ENCODE assay signal across 21 cellular contexts in genomic region chr6:44771647-44772415, GRCh38.
A peak's percentile ranks its signal among the peaks of the same experiment; 100 is the strongest.
DNase-seq lines count a peak whose midpoint lies in the region; ATAC-seq, FAIRE-seq and TF ChIP-seq lines count a peak whose summit lies in the region.
"Had no signal": no experiment of that assay in that cellular context is flagged by ENCODE, and none has a peak within 500 bp of the region (broad histone marks: within the 10 kb centered on the region; RNA-seq: fewer than 3 reads in every experiment).

No MANE protein-coding gene starts in this region.

- H3K36me3 ChIP-seq in KOPT-K1 (ENCODE audit: insufficient read depth, low read length) (no peaks in the 10 kb centered on the region), GM12878 (ENCODE audit: control insufficient read depth in 2 of 2, insufficient read depth in 2 of 2, low read length in 1 of 2) (no peaks in the 10 kb centered on the region), lower lobe of right lung (no peaks in the 10 kb centered on the region), ovary (no peaks in the 10 kb centered on the region)
- H3K36me3 ChIP-seq: Peyer's patch, tibial nerve had no signal

- H3K9me3 ChIP-seq in KOPT-K1 (ENCODE audit: insufficient read depth, low read length, poor library complexity, severe bottlenecking) (peaks cover 11% of the 10 kb centered on the region), GM12878 (replicated peaks; ENCODE audit: control insufficient read depth, insufficient read depth, low read length) (peaks cover 2% of the 10 kb centered on the region; the same call in 1 of the 3 replicates), lower lobe of right lung (no peaks in the 10 kb centered on the region), ovary (no peaks in the 10 kb centered on the region)
- H3K9me3 ChIP-seq: A549, Peyer's patch, tibial nerve had no signal

- H3K4me1 ChIP-seq in GM12878 (ENCODE audit: control insufficient read depth, insufficient read depth, low read length) = no peaks in the 10 kb centered on the region
- H3K4me1 ChIP-seq in lower lobe of right lung = no peaks in the 10 kb centered on the region
- H3K4me1 ChIP-seq in ovary (ENCODE audit: insufficient read depth) = no peaks in the 10 kb centered on the region
- H3K4me1 ChIP-seq: A549, Peyer's patch, tibial nerve had no signal

- DNase-seq in AG10803 (ENCODE audit: low read depth) (peak; percentile 32), GM12878 (ENCODE audit: low read depth, low spot score) (no peak), lower lobe of right lung (no peak), ACHN (no peak), ovary (no peak)
- DNase-seq: activated CD4-positive, alpha-beta T cell treated with anti-CD3 and anti-CD28 coated beads for 48 hours; activated effector memory CD4-positive, alpha-beta T cell treated with Interleukin-2 at 50 U/mL for 16 hours; effector memory CD4-positive, alpha-beta T cell; midbrain; NCI-H2171; NCI-H774; Peyer's patch; stimulated activated naive CD4-positive, alpha-beta T cell had no signal

- 22% methylated on average over 4 of the region's 4 CpGs for WGBS in GM12878 (ENCODE audit: insufficient coverage, insufficient replicate concordance, low lambda C conversion rate, missing lambda C conversion rate)
- 78 to 94% (median 89%) methylated on average over 4 of the region's 4 CpGs for WGBS in ovary, 3 donors

- intact Hi-C loops in GM12878 (cut with micrococcal nuclease; ENCODE audit: unreplicated experiment) (no loop called here), lower lobe of right lung (cut with DNase I) (no loop called here), ovary (cut with DNase I) (no loop called here)

- POLR2A ChIA-PET in GM12878 (lab: Charles Lee) = interaction anchor here (0.6 kb wide), 2 partner anchors 111 to 1059 kb away, joined by 3 read pairs; no protein-coding TSS in a partner anchor

- H3K79me2 ChIP-seq in GM12878 (ENCODE audit: control insufficient read depth, insufficient read depth, low read length) = no peaks in the 10 kb centered on the region

- no peak for TF ChIP-seq RAD21 in GM12878 (IDR thresholded peaks at IDR 0.05; ENCODE audit: insufficient read depth, low read depth, low read length)

- TF ChIP-seq EP300 in GM12878 (IDR thresholded peaks at IDR 0.05; ENCODE audit: borderline replicate concordance in 1 of 2, control insufficient read depth in 1 of 2, low read depth in 2 of 2, low read length in 2 of 2) (no peak), ovary (IDR thresholded peaks at IDR 0.05) (no peak)

- BruUV-seq in GM12878 (replicated peaks; lab: Mats Ljungman, UMichigan) = no TSS peak

- in situ Hi-C loops in GM12878 (cut with MboI) (no loop called here), ACHN (cut with HindIII; ENCODE audit: low pct_ligation_motif_present, low pct_unique_long_range_greater_than_20kb, low sequenced_read_pairs) (no loop called here)

- CTCF ChIA-PET in GM12878 (lab: Yijun Ruan, JAX) = interaction anchor here (0.6 kb wide), 1 partner anchor 51 kb away, joined by 4 read pairs; no protein-coding TSS in a partner anchor

- no peak overlapping the region for H3K9ac ChIP-seq in GM12878 (ENCODE audit: control insufficient read depth, insufficient read depth, low read length)

- H3K4me3 ChIP-seq in AG10803 (ENCODE audit: low read length) (no peak overlapping the region), GM12878 (no peak overlapping the region), lower lobe of right lung (no peak overlapping the region), ovary (no peak overlapping the region)
- H3K4me3 ChIP-seq: A549, Peyer's patch, SK-N-MC, tibial nerve had no signal

- RAD21 ChIA-PET in GM12878 (lab: Charles Lee; ENCODE audit: unreplicated experiment) = interaction anchor here (0.9 to 1.1 kb wide), 2 partner anchors 98 kb away, joined by 3 read pairs; no protein-coding TSS in a partner anchor

- no peak overlapping the region for H2AFZ ChIP-seq in GM12878 (ENCODE audit: control insufficient read depth, low read depth, low read length)

- H4K20me1 ChIP-seq in GM12878 (ENCODE audit: control insufficient read depth, insufficient read depth) = no peaks in the 10 kb centered on the region

- H3K27ac ChIP-seq in KOPT-K1 (ENCODE audit: low read depth, low read length, poor library complexity, severe bottlenecking) = peak overlapping the region; percentile 18
- H3K27ac ChIP-seq in GM12878 (ENCODE audit: control insufficient read depth, insufficient read depth) = no peak overlapping the region
- no peak overlapping the region for H3K27ac ChIP-seq in lower lobe of right lung
- H3K27ac ChIP-seq in ovary = no peak overlapping the region
- H3K27ac ChIP-seq: A549, C4-2B, Peyer's patch, SK-N-MC, tibial nerve had no signal

- SMC1A ChIA-PET in GM12878 (lab: Charles Lee; ENCODE audit: uncharacterized antibody, unreplicated experiment) = interaction anchor here (0.8 to 1.3 kb wide), 3 partner anchors 12 to 112 kb away, joined by 3 read pairs; no protein-coding TSS in a partner anchor

- no peak for FAIRE-seq in GM12878 (lab: Jason Lieb, UNC)
- FAIRE-seq: A549, H54 had no signal

- TF ChIP-seq POLR2A in GM12878 (IDR thresholded peaks at IDR 0.05; ENCODE audit: low read depth, low read length) (no peak), ovary (IDR thresholded peaks at IDR 0.05) (no peak)

- ATAC-seq in GM12878 (no peak), lower lobe of right lung (peak; percentile 37), GM18867 (IDR thresholded peaks at IDR 0.05; ENCODE audit: unreplicated experiment) (no peak), GM19023 (IDR thresholded peaks at IDR 0.05; ENCODE audit: unreplicated experiment) (no peak)
- ATAC-seq: A549 had no signal

- H3K4me2 ChIP-seq in GM12878 (ENCODE audit: control insufficient read depth, insufficient read depth) = no peak overlapping the region
- H3K4me2 ChIP-seq: A549 had no signal

- H3K27me3 ChIP-seq in GM12878 (replicated peaks in 1 of 2; ENCODE audit: control insufficient read depth in 2 of 2, insufficient read depth in 2 of 2, low read length in 1 of 2) (no peaks in the 10 kb centered on the region), lower lobe of right lung (ENCODE audit: low read depth) (no peaks in the 10 kb centered on the region), ovary (no peaks in the 10 kb centered on the region)
- H3K27me3 ChIP-seq: Peyer's patch, tibial nerve had no signal

- TF ChIP-seq CTCF in AG10803 (conservative IDR thresholded peaks at IDR 0.05; ENCODE audit: low read length) (no peak), GM12878 (IDR thresholded peaks at IDR 0.05 in 2 of 3, conservative IDR thresholded peaks at IDR 0.05 in 1 of 3; ENCODE audit: control insufficient read depth in 2 of 3, extremely low read depth in 1 of 3, insufficient read depth in 1 of 3, low read depth in 3 of 3, low read length in 3 of 3) (no peak), lower lobe of right lung (IDR thresholded peaks at IDR 0.05) (no peak), ovary (IDR thresholded peaks at IDR 0.05) (no peak)

TF ChIP-seq in GM12878, 131 proteins besides CTCF, POLR2A, EP300 and RAD21:
- TF ChIP-seq MYC (IDR thresholded peaks at IDR 0.05; ENCODE audit: insufficient read depth, insufficient read length, insufficient replicate concordance, low read length, severe bottlenecking) = no peak
- peak; percentile 53; the same call in 1 of the 2 replicates for TF ChIP-seq ATF7 (IDR thresholded peaks at IDR 0.05; ENCODE audit: low read depth)

Comparison
In these comparisons a context has a peak if more than half of its experiments do, and no peak if none do; other contexts are left out.
1. ATAC-seq: peak in lower lobe of right lung (2 of 2); none in GM12878 (single experiment), GM18867 (single experiment) and GM19023 (single experiment).